9 cellular contexts compared by ENCODE assay signal in the genomic region with DNA sequence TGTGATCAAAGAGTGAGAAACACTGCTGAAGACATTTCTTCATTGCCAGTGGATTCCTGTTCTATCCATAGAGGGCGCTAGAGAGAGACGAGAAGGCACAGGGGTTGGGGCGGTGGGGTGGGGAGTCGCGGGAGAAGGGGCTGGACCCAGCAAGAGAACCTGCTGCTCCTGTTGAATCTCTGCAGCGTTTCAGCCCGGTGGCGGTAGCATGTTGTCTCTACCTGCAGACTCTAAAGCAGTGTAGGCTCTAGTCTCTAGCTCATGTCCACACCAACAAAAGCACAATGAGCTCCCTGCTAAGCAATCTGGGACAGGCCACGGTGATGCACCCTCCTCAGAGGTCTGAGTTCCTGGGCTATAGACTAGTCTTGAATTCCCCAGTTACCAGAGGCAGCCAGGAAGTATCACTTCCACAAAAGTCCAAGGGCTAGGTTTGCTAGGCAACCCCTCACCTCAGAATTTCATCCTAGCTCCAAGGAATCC.
DNase-seq lines count a peak whose midpoint lies in the region; FAIRE-seq and TF ChIP-seq lines count a peak whose summit lies in the region.
"Had no signal": no experiment of that assay in that cellular context is flagged by ENCODE, and none has a peak within 500 bp of the region (broad histone marks: within the 10 kb centered on the region; RNA-seq: fewer than 3 reads in every experiment).

No MANE protein-coding gene starts in this region.

- H3K27me3 Mint-ChIP-seq in Caco-2 (ENCODE audit: insufficient read depth, unreplicated experiment), result no peaks in the 10 kb centered on the region

- no peaks in the 10 kb centered on the region for H3K4me1 Mint-ChIP-seq in Caco-2 (ENCODE audit: low read depth, unreplicated experiment)

- DNase-seq in Caco-2, result peak; percentile 35 to 43
- DNase-seq in HuH-7 (ENCODE audit: low spot score), result peak; percentile 61
- DNase-seq in bronchial epithelial cell (ENCODE audit: low read depth), result no peak
- DNase-seq in islet precursor cell, result peak; percentile 77
- no peak for DNase-seq in kidney tubule cell (ENCODE audit: low spot score)
- DNase-seq in NCI-H446 treated with DMSO at 0.1 percent for 48 hours (lab: John Stamatoyannopoulos, UW), result no peak
- no peak for DNase-seq in GF-D8 (lab: John Stamatoyannopoulos, UW)
- no peak for DNase-seq in globus pallidus (ENCODE audit: low spot score)

- intact Hi-C loops in Caco-2 (cut with micrococcal nuclease; ENCODE audit: unreplicated experiment), result no loop called here

- CTCF ChIA-PET in Caco-2 (lab: Charles Lee), result interaction anchor here (1.2 kb wide), 1 partner anchor 281 kb away, joined by 6 read pairs; no protein-coding TSS in a partner anchor

- FAIRE-seq in bronchial epithelial cell (lab: Jason Lieb, UNC), result no peak

- POLR2A ChIA-PET in Caco-2 (lab: Charles Lee), result no interaction called here

- no peaks in the 10 kb centered on the region for H3K36me3 Mint-ChIP-seq in Caco-2 (ENCODE audit: insufficient read depth, unreplicated experiment)

- H3K4me1 ChIP-seq in Caco-2, result no peaks in the 10 kb centered on the region; the same call in 1 of the 2 replicates
- H3K4me1 ChIP-seq: gastroesophageal sphincter had no signal

- no peaks in the 10 kb centered on the region for H3K9me3 Mint-ChIP-seq in Caco-2 (ENCODE audit: unreplicated experiment)

- peak in 1 of 2 experiments; percentile 18 for TF ChIP-seq CTCF in Caco-2 (IDR thresholded peaks at IDR 0.05; ENCODE audit: insufficient read depth in 1 of 2, low read depth in 1 of 2, low read length in 1 of 2, severe bottlenecking in 1 of 2, unreplicated experiment in 1 of 2)
- peak; percentile 36 for TF ChIP-seq CTCF in bronchial epithelial cell (IDR thresholded peaks at IDR 0.05; ENCODE audit: insufficient read depth, low read length, severe bottlenecking)

- no TSS peak for BruUV-seq in Caco-2 (replicated peaks; lab: Mats Ljungman, UMichigan)

- H3K27ac Mint-ChIP-seq in Caco-2 (ENCODE audit: unreplicated experiment), result no peak overlapping the region

- H3K9me3 ChIP-seq in Caco-2, result no peaks in the 10 kb centered on the region
- H3K9me3 ChIP-seq: gastroesophageal sphincter had no signal

- H3K36me3 ChIP-seq in Caco-2 (ENCODE audit: control insufficient read depth, insufficient read depth, low read length) (no peaks in the 10 kb centered on the region), bronchial epithelial cell (ENCODE audit: control insufficient read depth, insufficient read depth, low read length) (no peaks in the 10 kb centered on the region)
- H3K36me3 ChIP-seq: gastroesophageal sphincter had no signal

- H3K4me3 Mint-ChIP-seq in Caco-2 (ENCODE audit: unreplicated experiment), result no peak overlapping the region

- H3K4me3 ChIP-seq in Caco-2 (ENCODE audit: low read depth, low read length) (no peak overlapping the region), bronchial epithelial cell (ENCODE audit: low read depth, low read length) (no peak overlapping the region)
- H3K4me3 ChIP-seq: gastroesophageal sphincter had no signal

- H3K27me3 ChIP-seq in Caco-2 (replicated peaks; ENCODE audit: control insufficient read depth, insufficient read depth, low read length) (no peaks in the 10 kb centered on the region), bronchial epithelial cell (ENCODE audit: control insufficient read depth, insufficient read depth, low read length) (no peaks in the 10 kb centered on the region)
- H3K27me3 ChIP-seq: gastroesophageal sphincter had no signal

Comparison
In these comparisons a context has a peak if more than half of its experiments do, and no peak if none do; other contexts are left out.
1. DNase-seq: peak in Caco-2 (2 of 2), HuH-7 (single experiment) and islet precursor cell (single experiment); none in bronchial epithelial cell (single experiment), kidney tubule cell (single experiment), NCI-H446 treated with DMSO at 0.1 percent for 48 hours (single experiment), GF-D8 (single experiment) and globus pallidus (single experiment).